Comparison of ENCODE assay signal across 8 cellular contexts in genomic region chr16:25031441-25032307, GRCh38. TPM values are rescaled to one million over a fixed set of nuclear protein-coding genes. Genes with fewer than 3 reads are reported as not detected.
DNase-seq lines count a peak whose midpoint lies in the region; ATAC-seq and TF ChIP-seq lines count a peak whose summit lies in the region.

No MANE protein-coding gene starts in this region.

- no peak for TF ChIP-seq CTCF in PC-9 (conservative IDR thresholded peaks at IDR 0.05)
- TF ChIP-seq CTCF in esophagus squamous epithelium (IDR thresholded peaks at IDR 0.05): no peak

- in situ Hi-C loops in KBM-7 (cut with MboI; ENCODE audit: low pct_unique_long_range_greater_than_20kb, low sequenced_read_pairs): no loop called here

- TF ChIP-seq POLR2A in esophagus squamous epithelium (IDR thresholded peaks at IDR 0.05): peak in 3 of 4 donors; percentile 24 to 75 (median 47)

- H3K4me1 ChIP-seq in PC-9 (replicated peaks; ENCODE audit: insufficient read depth) (peaks cover 13% of the 10 kb centered on the region), esophagus squamous epithelium (peaks cover 10 to 28% (median 11%) of the 10 kb centered on the region in 3 donors), muscle layer of duodenum (ENCODE audit: control insufficient read depth in 1 of 2, insufficient read depth in 2 of 2, low read length in 2 of 2) (peaks cover 0 to 13% of the 10 kb centered on the region in 2 donors)

- H3K36me3 ChIP-seq in PC-9 (ENCODE audit: low read depth): no peaks in the 10 kb centered on the region
- H3K36me3 ChIP-seq in esophagus squamous epithelium: no peaks in the 10 kb centered on the region
- no peaks in the 10 kb centered on the region for H3K36me3 ChIP-seq in muscle layer of duodenum (ENCODE audit: control insufficient read depth in 1 of 2, insufficient read depth in 2 of 2, low read length in 2 of 2)

- H3K4me2 ChIP-seq in PC-9: peak overlapping the region; percentile 98

- CTCF ChIA-PET in PC-9 (lab: Charles Lee): interaction anchor here (0.6 to 0.7 kb wide), 3 partner anchors 20 to 1592 kb away, joined by 3 to 5 read pairs (median 4); no protein-coding TSS in a partner anchor

- H3K27ac ChIP-seq in PC-9: no peak overlapping the region
- H3K27ac ChIP-seq in esophagus squamous epithelium: peak overlapping the region; percentile 67 to 83 (median 72)
- H3K27ac ChIP-seq in muscle layer of duodenum (ENCODE audit: low read length): peak overlapping the region; percentile 45

- peak; percentile 96 for ATAC-seq in GM21723 (IDR thresholded peaks at IDR 0.05; ENCODE audit: unreplicated experiment)

- peaks cover 10% of the 10 kb centered on the region; the same call in 1 of the 2 replicates for H3K79me2 ChIP-seq in PC-9 (ENCODE audit: low read depth)

- H3K4me3 ChIP-seq in PC-9 (peak overlapping the region; percentile 92), esophagus squamous epithelium (peak overlapping the region; percentile 53 to 91 (median 79)), muscle layer of duodenum (ENCODE audit: low read depth in 1 of 2, low read length in 2 of 2) (peak overlapping the region; percentile 76 to 91)

- H3K27me3 ChIP-seq in PC-9 (ENCODE audit: insufficient read depth, low read depth): no peaks in the 10 kb centered on the region
- H3K27me3 ChIP-seq in esophagus squamous epithelium: no peaks in the 10 kb centered on the region
- H3K27me3 ChIP-seq in muscle layer of duodenum (ENCODE audit: low read depth, low read length): no peaks in the 10 kb centered on the region

- no peaks in the 10 kb centered on the region for H4K20me1 ChIP-seq in PC-9 (ENCODE audit: insufficient read depth)

- peak overlapping the region; percentile 96 for H2AFZ ChIP-seq in PC-9

- peak; percentile 97 for DNase-seq in DMS53 (lab: John Stamatoyannopoulos, UW)
- peak; percentile 92 for DNase-seq in KBM-7
- peak; percentile 91 to 93 for DNase-seq in PC-9
- DNase-seq in activated T-cell treated with anti-CD3 and anti-CD28 coated beads, Interleukin-2, amount 50 U/mL, for 48 hours: peak; percentile 87 to 90
- DNase-seq in esophagus squamous epithelium (lab: John Stamatoyannopoulos, UW): peak; percentile 85
- peak; percentile 64 for DNase-seq in stimulated activated CD8-positive, alpha-beta memory T cell treated with anti-CD3 and anti-CD28 coated beads, Interleukin-7, amount 100 ng/mL, for 24 hours (ENCODE audit: low read depth)

- POLR2A ChIA-PET in PC-9 (lab: Charles Lee; ENCODE audit: unreplicated experiment): no interaction called here

- intact Hi-C loops in PC-9 (cut with micrococcal nuclease; ENCODE audit: unreplicated experiment) (loop anchor here (1.0 kb wide), 1 partner anchor 42 kb away; no protein-coding TSS in a partner anchor), esophagus squamous epithelium (cut with DNase I) (no loop called here)

- WGBS in esophagus squamous epithelium, 2 donors: 0 to 1% methylated on average over 11 to 19 of the region's 51 CpGs

- H3K9me3 ChIP-seq in PC-9 (ENCODE audit: insufficient read depth, low read depth): no peaks in the 10 kb centered on the region
- no peaks in the 10 kb centered on the region for H3K9me3 ChIP-seq in esophagus squamous epithelium
- no peaks in the 10 kb centered on the region for H3K9me3 ChIP-seq in muscle layer of duodenum (ENCODE audit: control insufficient read depth in 1 of 2, low read length in 2 of 2)

- no peaks in the 10 kb centered on the region for H3F3A ChIP-seq in PC-9 (ENCODE audit: insufficient read depth, low read depth)

- TSS peak; percentile 76 for BruUV-seq in PC-9 (replicated peaks; lab: Mats Ljungman, UMichigan)

- no peaks in the 10 kb centered on the region for H3K9me2 ChIP-seq in PC-9 (ENCODE audit: insufficient read depth)

RNA-seq across cellular contexts. Expression of gene ARHGAP17, which starts 16.5 kb away (rescaled TPM):
- total RNA-seq in PC-9 (2021) (69.6 and 74.6 TPM in 2 replicates), esophagus squamous epithelium (10 to 100 TPM; 36.2 to 48.1 (median 43.2) TPM)
